29 cellular contexts compared by ENCODE assay signal in genomic region chr1:24278726-24279125, GRCh38. TPM values are rescaled to one million over a fixed set of nuclear protein-coding genes. Genes with fewer than 3 reads are reported as not detected.
"Had no signal": no experiment of that assay in that cellular context is flagged by ENCODE, and none has a peak within 500 bp of the region (broad histone marks: within the 10 kb centered on the region; RNA-seq: fewer than 3 reads in every experiment).

No MANE protein-coding gene starts in this region.

- H3K27ac Mint-ChIP-seq: activated B cell treated with CpG ODN at 0.5 μM for 24 hours; activated CD4-positive, alpha-beta T cell treated with anti-CD3 and anti-CD28 coated beads, Interleukin-2, amount 10 ng/mL, durations not matched to agents 24 days and 14 days; activated naive CD8-positive, alpha-beta T cell treated with anti-CD3 and anti-CD28 coated beads, Interleukin-2, amount 10 ng/mL, durations not matched to agents 7 days and 5 days; activated T-cell treated with anti-CD3 and anti-CD28 coated beads, Interleukin-2, amount 50 U/mL, for 72 hours; activated T-helper 2 cell treated with anti-CD3 and anti-CD28 coated beads, Interferon-gamma antibody, Interleukin-2, Interleukin-4, amounts not matched to agents 10 μg/mL and 5 μg/mL and 100 μg/mL, durations not matched to agents 14 hours and 24 hours and 36 hours; T-cell had no signal

- H3K27me3 ChIP-seq: adrenal gland, breast epithelium had no signal

- H3K4me1 ChIP-seq: breast epithelium had no signal

- H3K36me3 Mint-ChIP-seq: activated naive CD8-positive, alpha-beta T cell treated with anti-CD3 and anti-CD28 coated beads, Interleukin-2, amount 10 ng/mL, durations not matched to agents 7 days and 5 days; IgD-negative memory B cell had no signal

- ATAC-seq: activated T-cell treated with anti-CD3 and anti-CD28 coated beads, Interleukin-2, amount 50 U/mL, for 72 hours; T-cell had no signal

- H2AFZ ChIP-seq: PC-9 had no signal

- H3K9me3 ChIP-seq: adrenal gland, breast epithelium had no signal

- H3K27ac ChIP-seq: adrenal gland, PC-9, SK-N-MC had no signal

- H3K4me3 ChIP-seq: adrenal gland, breast epithelium, PC-9, SK-N-MC had no signal

- H3K4me2 ChIP-seq: PC-9 had no signal

- H3K4me3 Mint-ChIP-seq: activated B cell treated with CpG ODN at 0.5 μM for 24 hours; activated CD4-positive, alpha-beta T cell treated with anti-CD3 and anti-CD28 coated beads, Interleukin-2, amount 10 ng/mL, durations not matched to agents 24 days and 14 days; activated naive CD8-positive, alpha-beta T cell treated with anti-CD3 and anti-CD28 coated beads, Interleukin-2, amount 10 ng/mL, durations not matched to agents 7 days and 5 days; activated T-cell treated with anti-CD3 and anti-CD28 coated beads, Interleukin-2, amount 50 U/mL, for 72 hours; IgD-negative memory B cell; T-cell had no signal

- DNase-seq: activated B cell treated with CpG ODN at 0.5 μM for 24 hours; activated CD4-positive, alpha-beta T cell treated with anti-CD3 and anti-CD28 coated beads for 1 hour; activated CD4-positive, alpha-beta T cell treated with anti-CD3 and anti-CD28 coated beads, Interleukin-2, amount 10 ng/mL, durations not matched to agents 24 days and 14 days; activated CD4-positive, alpha-beta T cell treated with anti-CD3 and anti-CD28 coated beads, Interleukin-2, amount 50 U/mL, for 48 hours; activated gamma-delta T cell treated with Interleukin-2 at 50 U/mL for 16 hours; activated naive CD4-positive, alpha-beta T cell treated with anti-CD3 and anti-CD28 coated beads, Interleukin-2, amount 50 U/mL, for 16 hours; activated naive CD8-positive, alpha-beta T cell treated with anti-CD3 and anti-CD28 coated beads, Interleukin-2, amount 10 ng/mL, durations not matched to agents 7 days and 5 days; activated T-cell treated with anti-CD3 and anti-CD28 coated beads for 4 hours; activated T-cell treated with anti-CD3 and anti-CD28 coated beads, Interleukin-2, amount 50 U/mL, for 72 hours; adrenal gland; anterior cingulate cortex; central memory CD4-positive, alpha-beta T cell; KG1; NCI-H1092 treated with DMSO at 0.1 percent for 48 hours; NCI-H1417 treated with DMSO at 0.1 percent for 48 hours; NCI-H1694; NCI-H2107; NCI-H2171 treated with DMSO at 0.1 percent for 48 hours; PC-9; SIG-M5; T-cell; T-helper 2 cell; T1000 had no signal

- H3K9me3 Mint-ChIP-seq: activated B cell treated with CpG ODN at 0.5 μM for 24 hours; activated CD4-positive, alpha-beta T cell treated with anti-CD3 and anti-CD28 coated beads, Interleukin-2, amount 10 ng/mL, durations not matched to agents 24 days and 14 days; activated naive CD8-positive, alpha-beta T cell treated with anti-CD3 and anti-CD28 coated beads, Interleukin-2, amount 10 ng/mL, durations not matched to agents 7 days and 5 days; activated T-cell treated with anti-CD3 and anti-CD28 coated beads, Interleukin-2, amount 50 U/mL, for 72 hours; activated T-helper 2 cell treated with anti-CD3 and anti-CD28 coated beads, Interferon-gamma antibody, Interleukin-2, Interleukin-4, amounts not matched to agents 10 μg/mL and 5 μg/mL and 100 μg/mL, durations not matched to agents 14 hours and 24 hours and 36 hours; IgD-negative memory B cell; T-cell had no signal

- H3K36me3 ChIP-seq: adrenal gland, breast epithelium had no signal

RNA-seq across cellular contexts. Expression of gene GRHL3, which starts 40.4 kb away (rescaled TPM):
- total RNA-seq: activated CD4-positive, alpha-beta T cell treated with anti-CD3 and anti-CD28 coated beads, Interleukin-2, amount 10 ng/mL, durations not matched to agents 24 days and 14 days; activated naive CD8-positive, alpha-beta T cell treated with anti-CD3 and anti-CD28 coated beads, Interleukin-2, amount 10 ng/mL, durations not matched to agents 7 days and 5 days; activated T-helper 2 cell treated with anti-CD3 and anti-CD28 coated beads, Interferon-gamma antibody, Interleukin-2, Interleukin-4, amounts not matched to agents 10 μg/mL and 5 μg/mL and 100 μg/mL, durations not matched to agents 14 hours and 24 hours and 36 hours; LHCN-M2; RPMI7951; T-cell had no signal
- polyA plus RNA-seq: IgD-negative memory B cell had no signal
